In the genomic region with DNA sequence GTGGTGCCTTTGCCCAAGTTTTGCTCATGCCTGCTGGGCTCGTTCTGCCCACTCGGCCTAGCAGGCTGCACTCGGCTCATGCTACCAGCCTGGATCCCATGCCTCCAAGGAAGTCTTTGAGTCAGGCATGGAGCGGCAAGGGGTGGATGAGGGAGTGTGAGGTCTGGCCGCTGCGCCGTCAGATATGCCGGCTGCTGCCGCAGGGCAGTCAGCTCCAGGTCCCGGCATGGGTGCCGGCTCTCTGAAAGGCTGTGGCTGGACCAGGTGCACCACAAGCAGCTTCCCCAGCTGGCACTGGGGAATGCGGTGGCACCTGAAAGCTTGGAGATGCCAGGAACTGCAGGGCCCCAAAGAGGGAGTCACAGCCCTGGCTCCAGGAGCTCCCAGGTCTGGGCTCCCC, we compare ENCODE assay signal across 27 cellular contexts.
"Had no signal": no experiment of that assay in that cellular context is flagged by ENCODE, and none has a peak within 500 bp of the region (broad histone marks: within the 10 kb centered on the region; RNA-seq: fewer than 3 reads in every experiment).

No MANE protein-coding gene starts in this region.

- H3K36me3 ChIP-seq: colonic mucosa, esophagus squamous epithelium, gastrocnemius medialis, heart right ventricle, left lung, lower lobe of right lung had no signal

- H3K4me3 ChIP-seq: colonic mucosa, esophagus squamous epithelium, gastrocnemius medialis, heart right ventricle, left lung, lower lobe of right lung, mucosa of descending colon had no signal

- H3K4me1 ChIP-seq: colonic mucosa, esophagus squamous epithelium, gastrocnemius medialis, heart right ventricle, left lung, lower lobe of right lung had no signal

- H3K9me3 ChIP-seq: colonic mucosa, esophagus squamous epithelium, gastrocnemius medialis, heart right ventricle, left lung, lower lobe of right lung, mucosa of descending colon had no signal

- H3K4me3 Mint-ChIP-seq: dendritic cell treated with granulocyte-macrophage colony-stimulating factor and Interleukin-4, amounts not matched to agents 40 ng/mL and 50 ng/mL, for 4 days; effector memory CD8-positive, alpha-beta T cell; endodermal cell; mesothelial cell of epicardium had no signal

- H3K4me1 Mint-ChIP-seq: endodermal cell had no signal

- DNase-seq: colonic mucosa; cortex of kidney; effector CD8-positive, alpha-beta T cell; effector memory CD8-positive, alpha-beta T cell; endodermal cell; erythroblast; esophagus squamous epithelium; foreskin fibroblast; foreskin melanocyte; gastrocnemius medialis; glutamatergic neuron; head of caudate nucleus; heart right ventricle; hippocampal formation; left cardiac atrium; left ventricle myocardium superior; lower lobe of right lung; mesenchymal stem cell had no signal

- H3K27ac ChIP-seq: colonic mucosa, epithelial cell of prostate, esophagus squamous epithelium, gastrocnemius medialis, heart right ventricle, left lung, lower lobe of right lung had no signal

- H3K27ac Mint-ChIP-seq: dendritic cell treated with granulocyte-macrophage colony-stimulating factor and Interleukin-4, amounts not matched to agents 40 ng/mL and 50 ng/mL, for 4 days; effector memory CD8-positive, alpha-beta T cell; endodermal cell; mesothelial cell of epicardium had no signal

- FAIRE-seq: endometrium, islet of Langerhans, keratinocyte had no signal

- H3K27me3 ChIP-seq: colonic mucosa, esophagus squamous epithelium, gastrocnemius medialis, left lung had no signal

- ATAC-seq: effector memory CD8-positive, alpha-beta T cell; esophagus mucosa; gastrocnemius medialis; heart right ventricle; left cardiac atrium; left lung; left ventricle myocardium superior; mucosa of descending colon had no signal

- H3K9me3 Mint-ChIP-seq: dendritic cell treated with granulocyte-macrophage colony-stimulating factor and Interleukin-4, amounts not matched to agents 40 ng/mL and 50 ng/mL, for 4 days; effector memory CD8-positive, alpha-beta T cell; endodermal cell; mesothelial cell of epicardium had no signal

- H3K36me3 Mint-ChIP-seq: mesothelial cell of epicardium had no signal

- H3K27me3 Mint-ChIP-seq: dendritic cell treated with granulocyte-macrophage colony-stimulating factor and Interleukin-4, amounts not matched to agents 40 ng/mL and 50 ng/mL, for 4 days had no signal
